ENCODE assay signal across 8 cellular contexts in the genomic region with DNA sequence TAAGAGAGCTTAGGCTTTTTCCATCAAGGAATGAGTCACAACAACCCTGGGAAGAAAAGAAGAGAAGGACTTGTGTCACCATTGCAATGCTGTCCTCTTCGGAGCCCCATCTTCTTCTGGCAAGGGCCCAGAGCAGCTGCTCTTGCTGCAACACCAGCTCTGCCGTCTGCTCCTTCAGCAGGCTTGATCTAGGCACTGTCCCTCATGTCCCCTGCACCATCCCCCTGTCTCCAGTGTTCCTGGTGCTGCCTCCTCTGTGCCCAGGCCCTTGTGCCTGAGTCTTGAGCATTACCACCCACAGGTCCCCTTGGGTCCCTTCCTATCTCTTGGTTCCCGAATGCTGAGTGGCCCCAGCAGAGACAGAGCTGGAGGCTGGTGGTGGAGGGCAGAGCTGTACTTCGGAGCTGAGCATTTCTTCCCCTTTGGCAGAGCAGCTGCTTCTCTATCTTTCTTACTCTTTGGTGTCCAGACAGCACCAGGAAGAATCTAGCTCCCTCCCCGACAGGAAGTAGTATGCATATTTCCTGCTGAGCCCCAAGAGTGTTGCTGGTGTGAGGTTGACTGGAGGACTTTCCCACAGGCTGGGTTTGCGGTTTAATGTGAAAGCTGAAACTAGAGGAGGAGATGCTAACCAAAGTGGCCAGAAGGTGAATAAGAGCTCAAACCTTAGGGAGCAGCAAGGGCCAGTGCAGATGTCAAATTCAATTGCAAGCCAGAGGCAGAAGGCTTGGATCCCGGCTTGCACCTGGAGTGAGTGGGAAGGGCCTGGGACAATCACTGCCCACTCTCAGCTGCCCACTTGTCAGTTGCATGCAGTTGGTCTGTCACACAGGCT. TPM values are rescaled to one million over a fixed set of nuclear protein-coding genes. Genes with fewer than 3 reads are reported as not detected.
A peak's percentile ranks its signal among the peaks of the same experiment; 100 is the strongest.
DNase-seq lines count a peak whose midpoint lies in the region; ATAC-seq and TF ChIP-seq lines count a peak whose summit lies in the region.

No MANE protein-coding gene starts in this region.

- H3K4me1 ChIP-seq in CD8-positive, alpha-beta memory T cell (ENCODE audit: insufficient read depth, low read length), result peaks cover 20% of the 10 kb centered on the region
- peaks cover 18% of the 10 kb centered on the region for H3K4me1 ChIP-seq in mammary epithelial cell (ENCODE audit: insufficient read depth, low read length)
- peaks cover 18% of the 10 kb centered on the region for H3K4me1 ChIP-seq in mesodermal cell (ENCODE audit: control insufficient read depth, insufficient read depth, low read length, poor library complexity, severe bottlenecking)
- H3K4me1 ChIP-seq in thymus (ENCODE audit: control insufficient read depth, insufficient read depth, low read length), result peaks cover 5% of the 10 kb centered on the region

- H3K9me3 ChIP-seq in CD8-positive, alpha-beta memory T cell (ENCODE audit: low read length), result no peaks in the 10 kb centered on the region
- H3K9me3 ChIP-seq in mammary epithelial cell (replicated peaks; ENCODE audit: insufficient read depth, low read length) (no peaks in the 10 kb centered on the region), mesodermal cell (ENCODE audit: control insufficient read depth, low read length) (no peaks in the 10 kb centered on the region), thymus (ENCODE audit: control insufficient read depth) (peaks cover 1% of the 10 kb centered on the region)

- H3K36me3 ChIP-seq in CD8-positive, alpha-beta memory T cell (ENCODE audit: insufficient read depth, low read length), result no peaks in the 10 kb centered on the region
- H3K36me3 ChIP-seq in mammary epithelial cell (ENCODE audit: insufficient read depth, low read length) (no peaks in the 10 kb centered on the region), mesodermal cell (ENCODE audit: control insufficient read depth, insufficient read depth, low read length) (no peaks in the 10 kb centered on the region), thymus (ENCODE audit: control insufficient read depth, insufficient read depth) (no peaks in the 10 kb centered on the region)

- dilution Hi-C loops in mammary epithelial cell (cut with HindIII; ENCODE audit: low sequenced_read_pairs), result no loop called here

- intact Hi-C loops in mammary epithelial cell (cut with micrococcal nuclease), result loop anchor here (2.0 kb wide), 1 partner anchor 32 kb away; no protein-coding TSS in a partner anchor

- H3K9me3 Mint-ChIP-seq in CD8-positive, alpha-beta memory T cell, result no peaks in the 10 kb centered on the region
- no peaks in the 10 kb centered on the region for H3K9me3 Mint-ChIP-seq in T-helper 2 cell treated with Interferon-gamma antibody and Interleukin-4, amounts not matched to agents 5 μg/mL and 100 μg/mL, for 36 hours

- peak overlapping the region; percentile 4 to 93 (median 77) for H3K4me3 Mint-ChIP-seq in CD8-positive, alpha-beta memory T cell
- H3K4me3 Mint-ChIP-seq in T-helper 2 cell treated with Interferon-gamma antibody and Interleukin-4, amounts not matched to agents 5 μg/mL and 100 μg/mL, for 36 hours, result peak overlapping the region; percentile 84

- DNase-seq in CD8-positive, alpha-beta memory T cell, result peak; percentile 19 to 66 (median 52)
- DNase-seq in T-helper 2 cell treated with Interferon-gamma antibody and Interleukin-4, amounts not matched to agents 5 μg/mL and 100 μg/mL, for 36 hours (ENCODE audit: low spot score), result peak; percentile 86
- DNase-seq in mammary epithelial cell, result peak; percentile 42
- DNase-seq in NCI-H2196 treated with DMSO at 0.1 percent for 48 hours (lab: John Stamatoyannopoulos, UW; ENCODE audit: unreplicated experiment), result no peak

- H3K27ac Mint-ChIP-seq in CD8-positive, alpha-beta memory T cell, result peak overlapping the region; percentile 31 to 99 (median 90)
- H3K27ac Mint-ChIP-seq in T-helper 2 cell treated with Interferon-gamma antibody and Interleukin-4, amounts not matched to agents 5 μg/mL and 100 μg/mL, for 36 hours, result peak overlapping the region; percentile 76

- H3K27me3 ChIP-seq in CD8-positive, alpha-beta memory T cell (ENCODE audit: insufficient read depth, low read length, poor library complexity, severe bottlenecking), result no peaks in the 10 kb centered on the region
- H3K27me3 ChIP-seq in mammary epithelial cell (ENCODE audit: insufficient read depth, low read length) (no peaks in the 10 kb centered on the region), thymus (ENCODE audit: control insufficient read depth, insufficient read depth) (no peaks in the 10 kb centered on the region)

- WGBS in mammary epithelial cell (ENCODE audit: low coverage, missing lambda C conversion rate), result 66% methylated on average over 5 of the region's 7 CpGs
- 74% methylated on average over 4 of the region's 7 CpGs for WGBS in mesodermal cell (ENCODE audit: insufficient coverage in 2 of 2), 2 experiments
- WGBS in thymus, result 15% methylated on average over 7 of the region's 7 CpGs

- BruUV-seq in mammary epithelial cell (replicated peaks; lab: Mats Ljungman, UMichigan), result no TSS peak

- H3K27ac ChIP-seq in CD8-positive, alpha-beta memory T cell (ENCODE audit: low read depth, low read length), result no peak overlapping the region
- peak overlapping the region; percentile 80 for H3K27ac ChIP-seq in mammary epithelial cell (ENCODE audit: insufficient read depth, low read depth, low read length)
- peak overlapping the region; percentile 36 for H3K27ac ChIP-seq in mesodermal cell (ENCODE audit: low read depth, low read length, severe bottlenecking)
- peak overlapping the region; percentile 83 for H3K27ac ChIP-seq in thymus (ENCODE audit: low read depth)

- ATAC-seq in GM19452 (IDR thresholded peaks at IDR 0.05; ENCODE audit: unreplicated experiment), result peak; percentile 78
- peak; percentile 65 for ATAC-seq in HG03457 (IDR thresholded peaks at IDR 0.05; ENCODE audit: unreplicated experiment)

- H3K4me2 ChIP-seq in mammary epithelial cell (ENCODE audit: insufficient read depth, low read depth, low read length), result peak overlapping the region; percentile 52

- H3K36me3 Mint-ChIP-seq in CD8-positive, alpha-beta memory T cell, result no peaks in the 10 kb centered on the region
- no peaks in the 10 kb centered on the region for H3K36me3 Mint-ChIP-seq in T-helper 2 cell treated with Interferon-gamma antibody and Interleukin-4, amounts not matched to agents 5 μg/mL and 100 μg/mL, for 36 hours (ENCODE audit: low read depth)

- no peak overlapping the region for H3K9ac ChIP-seq in mammary epithelial cell (ENCODE audit: insufficient read depth, low read length)

- CTCF ChIA-PET in CD8-positive, alpha-beta memory T cell (lab: Charles Lee), result interaction anchor here (0.8 to 4.1 kb wide), 7 partner anchors 11 to 1175 kb away, joined by 3 to 44 read pairs (median 7); partner anchors contain the start of gene WEE1
- CTCF ChIA-PET in mammary epithelial cell (lab: Charles Lee; ENCODE audit: low non-redundant PET), result interaction anchor here (0.6 kb wide), 1 partner anchor 8 kb away, joined by 3 read pairs; no protein-coding TSS in a partner anchor

- no peaks in the 10 kb centered on the region for H3K79me2 ChIP-seq in mammary epithelial cell (ENCODE audit: insufficient read depth, low read length)

- H3K27me3 Mint-ChIP-seq in CD8-positive, alpha-beta memory T cell, result no peaks in the 10 kb centered on the region
- peaks cover 3% of the 10 kb centered on the region for H3K27me3 Mint-ChIP-seq in T-helper 2 cell treated with Interferon-gamma antibody and Interleukin-4, amounts not matched to agents 5 μg/mL and 100 μg/mL, for 36 hours (ENCODE audit: low read depth)

- in situ Hi-C loops in mammary epithelial cell (cut with MboI; ENCODE audit: low sequenced_read_pairs in 2 of 2), result loop anchor here in 1 of 2 donors (25.0 kb wide), 2 partner anchors 136 to 711 kb away; partner anchors contain the start of gene ADM

- no peaks in the 10 kb centered on the region for H4K20me1 ChIP-seq in mammary epithelial cell (ENCODE audit: insufficient read depth, low read length)

- POLR2A ChIA-PET in CD8-positive, alpha-beta memory T cell (lab: Charles Lee), result interaction anchor here (0.6 to 1.7 kb wide), 6 partner anchors 13 to 1207 kb away, joined by 4 to 10 read pairs (median 6); partner anchors contain the start of genes WEE1 and ZNF143

- H2AFZ ChIP-seq in mammary epithelial cell (ENCODE audit: low read depth, low read length), result peak overlapping the region; percentile 53

- peak overlapping the region; percentile 47 for H3K4me3 ChIP-seq in CD8-positive, alpha-beta memory T cell (ENCODE audit: low read length)
- no peak overlapping the region for H3K4me3 ChIP-seq in mammary epithelial cell (replicated peaks in 1 of 3; ENCODE audit: insufficient read depth in 1 of 3, low read depth in 2 of 3, low read length in 3 of 3)
- H3K4me3 ChIP-seq in mesodermal cell (ENCODE audit: extremely low read depth, insufficient read depth, low read length, poor library complexity, severe bottlenecking), result no peak overlapping the region
- H3K4me3 ChIP-seq in thymus (ENCODE audit: low read length), result peak overlapping the region; percentile 22

- H3K4me1 Mint-ChIP-seq in CD8-positive, alpha-beta memory T cell, result peaks cover 22 to 24% (median 24%) of the 10 kb centered on the region in 3 donors
- H3K4me1 Mint-ChIP-seq in T-helper 2 cell treated with Interferon-gamma antibody and Interleukin-4, amounts not matched to agents 5 μg/mL and 100 μg/mL, for 36 hours (ENCODE audit: low read depth), result peaks cover 30% of the 10 kb centered on the region

- no peak for TF ChIP-seq CTCF in mammary epithelial cell (conservative IDR thresholded peaks at IDR 0.05 in 1 of 2, IDR thresholded peaks at IDR 0.05 in 1 of 2; ENCODE audit: extremely low read depth in 1 of 2, insufficient read depth in 1 of 2, low read depth in 1 of 2, low read length in 2 of 2)

RNA-seq across cellular contexts. Expression of gene WEE1, which starts 27.8 kb away (rescaled TPM):
- 10 to 100 TPM; 46.9 to 49.8 TPM for total RNA-seq in CD8-positive, alpha-beta memory T cell
- polyA plus RNA-seq in CD8-positive, alpha-beta memory T cell, result 8.1 TPM
- 10 to 100 TPM; 49.8 to 53.0 TPM for total RNA-seq in mammary epithelial cell
- polyA plus RNA-seq in mammary epithelial cell (31.1 TPM), thymus (10.9 TPM)
- polyA minus RNA-seq in mammary epithelial cell, result 45.0 TPM
- 59.8 TPM for polyA plus RNA-seq in mesodermal cell (2013, experiment 1 of 2)
- 60.8 TPM for polyA plus RNA-seq in mesodermal cell (2013, experiment 2 of 2)

Comparison
In these comparisons a context has a peak if more than half of its experiments do, and no peak if none do; other contexts are left out.
1. H3K4me3 ChIP-seq: peak in CD8-positive, alpha-beta memory T cell (single experiment) and thymus (single experiment); none in mammary epithelial cell (0 of 3) and mesodermal cell (single experiment).